Comparison of ENCODE assay signal across 14 cellular contexts in the genomic region with DNA sequence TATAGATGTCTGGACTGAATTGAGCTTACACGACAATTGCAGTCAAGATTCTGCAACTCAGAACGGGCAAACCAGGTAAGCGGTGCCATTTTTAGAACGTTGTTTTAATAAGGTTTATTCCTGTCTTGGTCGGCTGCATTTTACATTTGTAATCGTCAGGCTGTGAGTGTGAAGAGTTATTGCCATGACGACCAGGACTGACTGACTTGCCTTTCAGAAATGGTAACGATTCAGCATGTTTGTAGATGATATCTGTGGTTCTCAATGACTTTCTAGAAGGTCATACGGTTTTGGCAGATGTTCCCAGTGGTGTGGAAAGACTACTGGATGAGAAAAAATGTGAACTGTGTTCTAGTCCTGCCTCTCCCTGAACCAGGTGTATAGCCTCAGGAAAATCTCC.
DNase-seq lines count a peak whose midpoint lies in the region; ATAC-seq and TF ChIP-seq lines count a peak whose summit lies in the region.
"Had no signal": no experiment of that assay in that cellular context is flagged by ENCODE, and none has a peak within 500 bp of the region (broad histone marks: within the 10 kb centered on the region; RNA-seq: fewer than 3 reads in every experiment).

No MANE protein-coding gene starts in this region.

- no peaks in the 10 kb centered on the region for H3K9me3 Mint-ChIP-seq in CD4-positive, alpha-beta T cell
- H3K9me3 Mint-ChIP-seq: activated naive CD4-positive, alpha-beta T cell treated with anti-CD3 and anti-CD28 coated beads, Interleukin-2, amount 50 U/mL, for 24 hours; naive B cell had no signal

- H3K36me3 Mint-ChIP-seq in CD4-positive, alpha-beta T cell (ENCODE audit: low read depth) = no peaks in the 10 kb centered on the region
- H3K36me3 Mint-ChIP-seq: activated naive CD4-positive, alpha-beta T cell treated with anti-CD3 and anti-CD28 coated beads, Interleukin-2, amount 50 U/mL, for 24 hours; naive B cell had no signal

- CTCF ChIA-PET in CD4-positive, alpha-beta T cell (lab: Charles Lee) = interaction anchor here (1.5 kb wide), 1 partner anchor 9 kb away, joined by 4 read pairs; no protein-coding TSS in a partner anchor
- CTCF ChIA-PET in SK-N-SH (lab: Yijun Ruan, JAX) = no interaction called here

- POLR2A ChIA-PET in CD4-positive, alpha-beta T cell (lab: Charles Lee) = interaction anchor here (0.6 to 3.4 kb wide), 10 partner anchors 9 to 274 kb away, joined by 4 to 55 read pairs (median 6); partner anchors contain the start of gene B3GALT2
- POLR2A ChIA-PET in SK-N-SH (lab: Yijun Ruan, JAX) = no interaction called here

- peak in 1 of 10 experiments; percentile 9 for DNase-seq in CD4-positive, alpha-beta T cell
- DNase-seq in DMS53 treated with DMSO at 0.1 percent for 48 hours (lab: John Stamatoyannopoulos, UW; ENCODE audit: unreplicated experiment) (peak; percentile 19), SK-N-SH (no peak), fibroblast of villous mesenchyme (ENCODE audit: low read depth) (peak; percentile 16), erythroblast (lab: John Stamatoyannopoulos, UW) (no peak), NCI-H82 (lab: John Stamatoyannopoulos, UW) (no peak)
- DNase-seq: activated CD4-positive, alpha-beta T cell treated with anti-CD3 and anti-CD28 coated beads, Interleukin-2, amount 50 U/mL, for 4 hours; naive B cell; NCI-H1930; PC-3; right lobe of liver had no signal

- ATAC-seq in CD4-positive, alpha-beta T cell (ENCODE audit: poor library complexity) = peak; percentile 57
- no peak for ATAC-seq in HG02759 (IDR thresholded peaks at IDR 0.05; ENCODE audit: unreplicated experiment)
- ATAC-seq: PC-3, right lobe of liver had no signal

- no peaks in the 10 kb centered on the region for H3K36me3 ChIP-seq in SK-N-SH (replicated peaks in 1 of 2; ENCODE audit: control insufficient read depth in 1 of 2, insufficient read depth in 2 of 2, low read length in 1 of 2)
- H3K36me3 ChIP-seq: BLaER1, right lobe of liver had no signal

- TF ChIP-seq POLR2A in erythroblast (IDR thresholded peaks at IDR 0.05; ENCODE audit: low read length) = no peak

- H3K27me3 Mint-ChIP-seq in CD4-positive, alpha-beta T cell = no peaks in the 10 kb centered on the region
- H3K27me3 Mint-ChIP-seq: activated naive CD4-positive, alpha-beta T cell treated with anti-CD3 and anti-CD28 coated beads, Interleukin-2, amount 50 U/mL, for 24 hours had no signal

- intact Hi-C loops in CD4-positive, alpha-beta T cell (cut with DNase I, micrococcal nuclease) = no loop called here

- 0 out of 2 replicates have a peak overlapping the region, but pooled peaks have one; percentile 16 for H3K4me2 ChIP-seq in SK-N-SH
- H3K4me2 ChIP-seq: BLaER1 had no signal

- H3K27ac ChIP-seq in CD4-positive, alpha-beta T cell (ENCODE audit: low read depth, low read length) = no peak overlapping the region
- H3K27ac ChIP-seq in SK-N-SH (ENCODE audit: low read depth in 2 of 2, low read length in 1 of 2) = peak overlapping the region in 1 of 2 experiments; percentile 72; a peak in 1 of 4 replicates
- H3K27ac ChIP-seq: BLaER1, right lobe of liver had no signal

- no peaks in the 10 kb centered on the region for H3K79me2 ChIP-seq in SK-N-SH (ENCODE audit: insufficient read depth)

- H3K27me3 ChIP-seq in CD4-positive, alpha-beta T cell (ENCODE audit: control insufficient read depth, insufficient read depth, low read length) = no peaks in the 10 kb centered on the region
- no peaks in the 10 kb centered on the region for H3K27me3 ChIP-seq in SK-N-SH (ENCODE audit: insufficient read depth)
- H3K27me3 ChIP-seq: BLaER1, right lobe of liver had no signal

- H3K27ac Mint-ChIP-seq in CD4-positive, alpha-beta T cell = no peak overlapping the region
- H3K27ac Mint-ChIP-seq: activated naive CD4-positive, alpha-beta T cell treated with anti-CD3 and anti-CD28 coated beads, Interleukin-2, amount 50 U/mL, for 24 hours; naive B cell had no signal

- H3K4me3 ChIP-seq in SK-N-SH (ENCODE audit: low read depth in 2 of 2, low read length in 1 of 2) (peak overlapping the region in 1 of 2 experiments; percentile 9; a peak in 1 of 4 replicates), fibroblast of villous mesenchyme (ENCODE audit: low read depth, low read length) (no peak overlapping the region)
- H3K4me3 ChIP-seq: BLaER1, right lobe of liver had no signal

- H3K9ac ChIP-seq in SK-N-SH = no peak overlapping the region
- H3K9ac ChIP-seq: BLaER1 had no signal

- no peak for TF ChIP-seq CTCF in CD4-positive, alpha-beta T cell (IDR thresholded peaks at IDR 0.05)
- TF ChIP-seq CTCF in SK-N-SH (IDR thresholded peaks at IDR 0.05) (no peak), fibroblast of villous mesenchyme (IDR thresholded peaks at IDR 0.05; ENCODE audit: insufficient read depth, low read depth, low read length) (no peak)

- TF ChIP-seq EP300 in SK-N-SH (IDR thresholded peaks at IDR 0.05; ENCODE audit: borderline replicate concordance in 1 of 2, low read depth in 1 of 2, low read length in 1 of 2) = no peak

- H3K4me3 Mint-ChIP-seq in CD4-positive, alpha-beta T cell = no peak overlapping the region
- H3K4me3 Mint-ChIP-seq: activated naive CD4-positive, alpha-beta T cell treated with anti-CD3 and anti-CD28 coated beads, Interleukin-2, amount 50 U/mL, for 24 hours; naive B cell had no signal

- no peak for TF ChIP-seq RAD21 in SK-N-SH (IDR thresholded peaks at IDR 0.05; ENCODE audit: low read length)

- peaks cover 32% of the 10 kb centered on the region for H3K4me1 Mint-ChIP-seq in CD4-positive, alpha-beta T cell (ENCODE audit: low read depth)

- H4K20me1 ChIP-seq in SK-N-SH (ENCODE audit: insufficient read depth) = no peaks in the 10 kb centered on the region
- H4K20me1 ChIP-seq: BLaER1 had no signal

- 24% methylated on average over 9 of the region's 9 CpGs for WGBS in SK-N-SH (ENCODE audit: low lambda C conversion rate)

- no peaks in the 10 kb centered on the region for H3F3A ChIP-seq in SK-N-SH (replicated peaks; ENCODE audit: insufficient read depth)

- no peaks in the 10 kb centered on the region for H3K9me2 ChIP-seq in SK-N-SH

- H2AFZ ChIP-seq in SK-N-SH (ENCODE audit: low read depth) = no peak overlapping the region; the same call in 1 of the 2 replicates

- H3K4me1 ChIP-seq in SK-N-SH (ENCODE audit: control insufficient read depth in 1 of 2, insufficient read depth in 2 of 2, low read depth in 1 of 2, low read length in 1 of 2) = peaks cover 0 to 5% of the 10 kb centered on the region in 2 experiments; a peak in 1 of 4 replicates
- H3K4me1 ChIP-seq: BLaER1, right lobe of liver had no signal

- no peaks in the 10 kb centered on the region for H3K9me3 ChIP-seq in CD4-positive, alpha-beta T cell (ENCODE audit: control insufficient read depth, low read length)
- no peaks in the 10 kb centered on the region for H3K9me3 ChIP-seq in SK-N-SH
- H3K9me3 ChIP-seq: BLaER1, right lobe of liver had no signal

TF ChIP-seq in SK-N-SH, 30 proteins besides CTCF, POLR2A, EP300 and RAD21:
- TF ChIP-seq, protein P1, sequence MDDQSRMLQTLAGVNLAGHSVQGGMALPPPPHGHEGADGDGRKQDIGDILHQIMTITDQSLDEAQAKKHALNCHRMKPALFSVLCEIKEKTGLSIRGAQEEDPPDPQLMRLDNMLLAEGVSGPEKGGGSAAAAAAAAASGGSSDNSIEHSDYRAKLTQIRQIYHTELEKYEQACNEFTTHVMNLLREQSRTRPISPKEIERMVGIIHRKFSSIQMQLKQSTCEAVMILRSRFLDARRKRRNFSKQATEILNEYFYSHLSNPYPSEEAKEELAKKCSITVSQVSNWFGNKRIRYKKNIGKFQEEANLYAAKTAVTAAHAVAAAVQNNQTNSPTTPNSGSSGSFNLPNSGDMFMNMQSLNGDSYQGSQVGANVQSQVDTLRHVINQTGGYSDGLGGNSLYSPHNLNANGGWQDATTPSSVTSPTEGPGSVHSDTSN (IDR thresholded peaks at IDR 0.05) = peak; percentile 38; the same call in 1 of the 2 replicates
- TF ChIP-seq MXI1 (IDR thresholded peaks at IDR 0.05; ENCODE audit: low read depth, low read length) (no peak), USF2 (IDR thresholded peaks at IDR 0.05; ENCODE audit: borderline replicate concordance, low read depth, low read length) (no peak), TAF1 (IDR thresholded peaks at IDR 0.05; ENCODE audit: borderline replicate concordance, low read depth, low read length) (no peak), GABPA (IDR thresholded peaks at IDR 0.05; ENCODE audit: low read depth) (no peak), FOXM1 (IDR thresholded peaks at IDR 0.05; ENCODE audit: low read depth) (no peak)

Comparison
In these comparisons a context has a peak if more than half of its experiments do, and no peak if none do; other contexts are left out.
1. DNase-seq: peak in DMS53 treated with DMSO at 0.1 percent for 48 hours (single experiment) and fibroblast of villous mesenchyme (single experiment); none in SK-N-SH (single experiment), erythroblast (0 of 2) and NCI-H82 (single experiment).